In the genomic region with DNA sequence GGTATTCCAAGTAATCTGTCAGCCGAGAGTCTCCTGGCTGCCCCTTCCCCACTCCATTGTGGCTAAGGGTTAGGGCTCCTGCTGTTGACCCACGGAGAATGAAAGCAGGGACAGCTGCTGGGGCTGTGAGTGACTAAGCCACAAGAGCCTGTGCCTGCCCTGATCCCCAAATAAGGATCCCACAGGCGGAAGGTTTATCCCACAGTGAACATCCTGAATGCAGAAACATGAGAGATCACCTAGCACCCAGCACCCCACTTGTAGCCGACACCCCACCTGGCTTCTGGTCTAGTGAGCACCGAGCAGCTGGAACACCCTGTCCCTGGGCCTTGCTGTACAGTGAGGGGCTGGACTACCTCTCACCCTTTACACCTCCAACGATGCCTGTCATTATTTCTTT, we compare ENCODE assay signal across 18 cellular contexts.
"Had no signal": no experiment of that assay in that cellular context is flagged by ENCODE, and none has a peak within 500 bp of the region (broad histone marks: within the 10 kb centered on the region; RNA-seq: fewer than 3 reads in every experiment).

No MANE protein-coding gene starts in this region.

- H3K9me3 Mint-ChIP-seq: dendritic cell treated with granulocyte-macrophage colony-stimulating factor and Interleukin-4, amounts not matched to agents 40 ng/mL and 50 ng/mL, for 4 days; natural killer cell; stimulated activated effector memory CD8-positive, alpha-beta T cell treated with anti-CD3 and anti-CD28 coated beads, Interleukin-12 subunit alpha, Interleukin-12 subunit beta, amount 100 ng/mL, for 72 hours had no signal

- H3K27ac Mint-ChIP-seq: dendritic cell treated with granulocyte-macrophage colony-stimulating factor and Interleukin-4, amounts not matched to agents 40 ng/mL and 50 ng/mL, for 4 days; natural killer cell; stimulated activated effector memory CD8-positive, alpha-beta T cell treated with anti-CD3 and anti-CD28 coated beads, Interleukin-12 subunit alpha, Interleukin-12 subunit beta, amount 100 ng/mL, for 72 hours had no signal

- ATAC-seq: left ventricle myocardium superior, lower lobe of right lung, natural killer cell, sciatic nerve had no signal

- H3K4me3 Mint-ChIP-seq: dendritic cell treated with granulocyte-macrophage colony-stimulating factor and Interleukin-4, amounts not matched to agents 40 ng/mL and 50 ng/mL, for 4 days; natural killer cell; stimulated activated effector memory CD8-positive, alpha-beta T cell treated with anti-CD3 and anti-CD28 coated beads, Interleukin-12 subunit alpha, Interleukin-12 subunit beta, amount 100 ng/mL, for 72 hours had no signal

- H3K27me3 ChIP-seq: esophagus squamous epithelium, neutrophil, right atrium auricular region, stomach, thyroid gland had no signal

- H3K27ac ChIP-seq: esophagus squamous epithelium, lower lobe of right lung, neutrophil, prostate gland, right atrium auricular region, stomach, thyroid gland had no signal

- H3K9me3 ChIP-seq: esophagus squamous epithelium, lower lobe of right lung, neutrophil, prostate gland, right atrium auricular region, stomach, thyroid gland had no signal

- DNase-seq: effector memory CD4-positive, alpha-beta T cell; esophagus squamous epithelium; foreskin melanocyte; left ventricle myocardium superior; lower lobe of right lung; natural killer cell; stimulated activated CD4-positive, alpha-beta T cell treated with anti-CD3 and anti-CD28 coated beads, Interleukin-2, amount 100 ng/mL, for 24 hours; stimulated activated CD4-positive, alpha-beta T cell treated with anti-CD3 and anti-CD28 coated beads, Interleukin-4, amount 100 ng/mL, for 24 hours; stimulated activated naive CD4-positive, alpha-beta T cell treated with Interleukin-2 at 50 U/mL for 16 hours; stomach; thyroid gland; trophoblast cell had no signal

- H3K36me3 ChIP-seq: esophagus squamous epithelium, lower lobe of right lung, neutrophil, prostate gland, right atrium auricular region, stomach, thyroid gland had no signal

- H3K4me1 Mint-ChIP-seq: natural killer cell; stimulated activated effector memory CD8-positive, alpha-beta T cell treated with anti-CD3 and anti-CD28 coated beads, Interleukin-12 subunit alpha, Interleukin-12 subunit beta, amount 100 ng/mL, for 72 hours had no signal

- H3K27me3 Mint-ChIP-seq: dendritic cell treated with granulocyte-macrophage colony-stimulating factor and Interleukin-4, amounts not matched to agents 40 ng/mL and 50 ng/mL, for 4 days had no signal

- H3K36me3 Mint-ChIP-seq: natural killer cell; stimulated activated effector memory CD8-positive, alpha-beta T cell treated with anti-CD3 and anti-CD28 coated beads, Interleukin-12 subunit alpha, Interleukin-12 subunit beta, amount 100 ng/mL, for 72 hours had no signal

- H3K4me1 ChIP-seq: lower lobe of right lung, prostate gland, right atrium auricular region had no signal

- H3K4me3 ChIP-seq: esophagus squamous epithelium, lower lobe of right lung, prostate gland, right atrium auricular region, stomach, thyroid gland had no signal
